In genomic region chr2:128090909-128091690, GRCh38 we compare ENCODE assay signal across 8 cellular contexts. TPM values are rescaled to one million over a fixed set of nuclear protein-coding genes. Genes with fewer than 3 reads are reported as not detected.
DNase-seq lines count a peak whose midpoint lies in the region; ATAC-seq and TF ChIP-seq lines count a peak whose summit lies in the region.

Gene UGGT1 (plus strand): TSS chr2:128091200. CDS start chr2:128091358, 158 bp downstream.

- peak; percentile 98 for ATAC-seq in activated T-helper 17 cell treated with anti-CD3 and anti-CD28 coated beads, Interleukin-2, amount 50 U/mL, for 72 hours (replicated peaks)
- ATAC-seq in naive thymus-derived CD8-positive, alpha-beta T cell, result peak; percentile 94 to 96

- peaks cover 16% of the 10 kb centered on the region for H3K4me1 Mint-ChIP-seq in activated T-helper 17 cell treated with anti-CD3 and anti-CD28 coated beads, Interleukin-2, amount 50 U/mL, for 72 hours
- H3K4me1 Mint-ChIP-seq in naive thymus-derived CD8-positive, alpha-beta T cell, result peaks cover 18 to 50% (median 47%) of the 10 kb centered on the region in 4 donors

- POLR2A ChIA-PET in RWPE1 (lab: Yijun Ruan, JAX; ENCODE audit: low non-redundant PET), result interaction anchor here (0.5 kb wide), 1 partner anchor 102 kb away, joined by 4 read pairs; no protein-coding TSS in a partner anchor
- POLR2A ChIA-PET in naive thymus-derived CD8-positive, alpha-beta T cell (lab: Charles Lee), result interaction anchor here (0.7 to 3.1 kb wide), 15 partner anchors 9 to 1010 kb away, joined by 3 to 27 read pairs (median 3); partner anchors contain the start of genes ERCC3, IWS1, SAP130 and SFT2D3

- H3K4me3 Mint-ChIP-seq in activated T-helper 17 cell treated with anti-CD3 and anti-CD28 coated beads, Interleukin-2, amount 50 U/mL, for 72 hours, result peak within 1 kb of the TSS; percentile 90
- peak within 1 kb of the TSS; percentile 88 to 98 (median 94) for H3K4me3 Mint-ChIP-seq in naive thymus-derived CD8-positive, alpha-beta T cell

- H3K4me3 ChIP-seq in LNCaP clone FGC (ENCODE audit: low read depth, low read length) (peak within 1 kb of the TSS; percentile 97), fibroblast of mammary gland (ENCODE audit: control insufficient read depth, low read depth, low read length) (peak within 1 kb of the TSS; percentile 98)

- TF ChIP-seq CTCF in LNCaP clone FGC (IDR thresholded peaks at IDR 0.05; ENCODE audit: control insufficient read depth, extremely low read depth, insufficient read depth) (no peak), RWPE1 (conservative IDR thresholded peaks at IDR 0.05; ENCODE audit: low read depth) (no peak), fibroblast of mammary gland (conservative IDR thresholded peaks at IDR 0.05; ENCODE audit: control insufficient read depth, insufficient read depth, low read depth, low read length) (no peak)

- peaks cover 24% of the 10 kb centered on the region for H3K36me3 Mint-ChIP-seq in activated T-helper 17 cell treated with anti-CD3 and anti-CD28 coated beads, Interleukin-2, amount 50 U/mL, for 72 hours (ENCODE audit: low read depth)
- peaks cover 0 to 5% (median 0%) of the 10 kb centered on the region in 3 donors for H3K36me3 Mint-ChIP-seq in naive thymus-derived CD8-positive, alpha-beta T cell

- peak within 1 kb of the TSS; percentile 86 for H3K27ac ChIP-seq in RWPE1

- H3K9me3 Mint-ChIP-seq in activated T-helper 17 cell treated with anti-CD3 and anti-CD28 coated beads, Interleukin-2, amount 50 U/mL, for 72 hours, result no peaks in the 10 kb centered on the region
- H3K9me3 Mint-ChIP-seq in naive thymus-derived CD8-positive, alpha-beta T cell, result no peaks in the 10 kb centered on the region

- no peaks in the 10 kb centered on the region for H3K27me3 Mint-ChIP-seq in activated T-helper 17 cell treated with anti-CD3 and anti-CD28 coated beads, Interleukin-2, amount 50 U/mL, for 72 hours
- H3K27me3 Mint-ChIP-seq in naive thymus-derived CD8-positive, alpha-beta T cell, result no peaks in the 10 kb centered on the region

- CTCF ChIA-PET in RWPE1 (lab: Yijun Ruan, JAX), result interaction anchor here (0.6 to 1.0 kb wide), 4 partner anchors 10 to 27 kb away, joined by 3 to 5 read pairs (median 4); no protein-coding TSS in a partner anchor

- peak; percentile 98 for DNase-seq in Daoy (ENCODE audit: low read depth)
- peak; percentile 86 for DNase-seq in GOT3 (lab: John Stamatoyannopoulos, UW)
- DNase-seq in LNCaP clone FGC (ENCODE audit: low read depth), result peak; percentile 93
- DNase-seq in RWPE1 (ENCODE audit: low spot score), result peak; percentile 94
- DNase-seq in fibroblast of mammary gland (ENCODE audit: low read depth), result peak; percentile 96
- DNase-seq in naive thymus-derived CD8-positive, alpha-beta T cell, result peak; percentile 81 to 96 (median 92)
- DNase-seq in stimulated activated naive CD4-positive, alpha-beta T cell (lab: John Stamatoyannopoulos, UW), result peak; percentile 85 to 90 (median 89)

- H3K27ac Mint-ChIP-seq in activated T-helper 17 cell treated with anti-CD3 and anti-CD28 coated beads, Interleukin-2, amount 50 U/mL, for 72 hours, result peak within 1 kb of the TSS; percentile 97
- peak within 1 kb of the TSS; percentile 93 to 98 (median 97) for H3K27ac Mint-ChIP-seq in naive thymus-derived CD8-positive, alpha-beta T cell

RNA-seq across cellular contexts. Expression of gene UGGT1, which starts in this region (rescaled TPM):
- total RNA-seq in Daoy (2014; rRNA removed; shearing (Covaris generic)), result 45.1 and 58.9 TPM in 2 replicates
- 10 to 100 TPM; 36.5 to 53.2 TPM for total RNA-seq in activated T-helper 17 cell treated with anti-CD3 and anti-CD28 coated beads, Interleukin-2, amount 50 U/mL, for 72 hours
- 10 to 100 TPM; 44.4 to 52.0 TPM for total RNA-seq in naive thymus-derived CD8-positive, alpha-beta T cell
- polyA plus RNA-seq in naive thymus-derived CD8-positive, alpha-beta T cell, result 10 to 100 TPM in 2 of 3 donors, 1 to 10 TPM in 1; 9.6 to 14.9 (median 10.0) TPM

Comparison
In these comparisons a context has a peak if more than half of its experiments do, and no peak if none do; other contexts are left out.
1. Peak in every context shown above with its lines: DNase-seq, ATAC-seq, H3K4me3 ChIP-seq and H3K27ac ChIP-seq.